In genomic region chr12:49068879-49069506, GRCh38 we compare ENCODE assay signal across 8 cellular contexts. TPM values are rescaled to one million over a fixed set of nuclear protein-coding genes. Genes with fewer than 3 reads are reported as not detected.
DNase-seq lines count a peak whose midpoint lies in the region; ATAC-seq and TF ChIP-seq lines count a peak whose summit lies in the region.

No MANE protein-coding gene starts in this region.

- peaks cover 12% of the 10 kb centered on the region for H3K4me1 ChIP-seq in muscle layer of colon (ENCODE audit: insufficient read depth, low read length)

- no peaks in the 10 kb centered on the region for H3K27me3 ChIP-seq in muscle layer of colon (ENCODE audit: control insufficient read depth in 1 of 2, insufficient read depth in 2 of 2, low read length in 2 of 2)

- H3K9me3 Mint-ChIP-seq in MCF 10A (ENCODE audit: unreplicated experiment) = no peaks in the 10 kb centered on the region

- H3K9me3 ChIP-seq in muscle layer of colon (ENCODE audit: low read length) = no peaks in the 10 kb centered on the region

- H3K4me3 Mint-ChIP-seq in MCF 10A (ENCODE audit: unreplicated experiment) = peak overlapping the region; percentile 83

- CTCF ChIA-PET in MCF 10A (lab: Yijun Ruan, JAX) = interaction anchor here (0.7 to 2.3 kb wide), 9 partner anchors 15 to 166 kb away, joined by 3 to 10 read pairs (median 4); no protein-coding TSS in a partner anchor

- no peaks in the 10 kb centered on the region for H3K36me3 ChIP-seq in muscle layer of colon (ENCODE audit: insufficient read depth, low read length)

- TF ChIP-seq CTCF in AG09309 (IDR thresholded peaks at IDR 0.05; ENCODE audit: control insufficient read depth, insufficient read depth, low read depth, low read length, missing control alignments) (no peak), MCF 10A (IDR thresholded peaks at IDR 0.05; ENCODE audit: unreplicated experiment) (no peak)

- no peaks in the 10 kb centered on the region for H3K36me3 Mint-ChIP-seq in MCF 10A (ENCODE audit: insufficient read depth, unreplicated experiment)

- H3K4me1 Mint-ChIP-seq in MCF 10A (ENCODE audit: insufficient read depth, unreplicated experiment) = peaks cover 21% of the 10 kb centered on the region

- peak overlapping the region; percentile 73 for H3K27ac Mint-ChIP-seq in MCF 10A (ENCODE audit: low read depth, unreplicated experiment)

- intact Hi-C loops in MCF 10A (cut with micrococcal nuclease) = loop anchor here (2.0 to 10.0 kb wide), 2 partner anchors 20 to 196 kb away; partner anchors contain the start of gene TUBA1C

- H3K27me3 Mint-ChIP-seq in MCF 10A (ENCODE audit: insufficient read depth, unreplicated experiment) = no peaks in the 10 kb centered on the region

- POLR2A ChIA-PET in MCF 10A (lab: Yijun Ruan, JAX) = interaction anchor here (1.2 to 2.7 kb wide), 10 partner anchors 9 to 196 kb away, joined by 3 to 30 read pairs (median 8); partner anchors contain the start of genes KMT2D, LMBR1L, TUBA1A and TUBA1B

- H3K4me3 ChIP-seq in AG09309 (ENCODE audit: control insufficient read depth, low read depth, low read length) (peak overlapping the region; percentile 94), muscle layer of colon (ENCODE audit: low read depth in 1 of 2, low read length in 2 of 2) (peak overlapping the region; percentile 85 to 95)

- ATAC-seq in HG03354 (IDR thresholded peaks at IDR 0.05; ENCODE audit: poor library complexity, severe bottlenecking, unreplicated experiment) = peak; percentile 1
- ATAC-seq in HG02571 (IDR thresholded peaks at IDR 0.05; ENCODE audit: unreplicated experiment) = no peak

- BruUV-seq in MCF 10A (replicated peaks; lab: Mats Ljungman, UMichigan) = no TSS peak

- H3K27ac ChIP-seq in muscle layer of colon (ENCODE audit: low read depth, low read length) = no peak overlapping the region

- DNase-seq in AG09309 (ENCODE audit: low read depth) (no peak), MCF 10A (ENCODE audit: unreplicated experiment) (no peak), HT-29 (ENCODE audit: low spot score) (no peak), superior temporal gyrus (ENCODE audit: extremely low spot score) (no peak), mesenteric fat pad (ENCODE audit: low spot score) (no peak)

- H3K9ac ChIP-seq in muscle layer of colon (ENCODE audit: low read length) = peak overlapping the region; percentile 24

RNA-seq across cellular contexts. Expression of gene RHEBL1, which starts 0.8 kb away (rescaled TPM):
- total RNA-seq in MCF 10A (2022) (0.35 and 0.93 TPM in 2 replicates), mesenteric fat pad (0.42 TPM)
- total RNA-seq in HT-29 (2014; rRNA removed; shearing (Covaris generic)) = 1.4 and 1.7 TPM in 2 replicates

RNA-seq across cellular contexts. Expression of gene KMT2D, which starts 8.4 kb away (rescaled TPM):
- total RNA-seq in MCF 10A (2022) (76.9 and 92.5 TPM in 2 replicates), mesenteric fat pad (79.7 TPM)
- total RNA-seq in HT-29 (2014; rRNA removed; shearing (Covaris generic)) = 28.3 and 32.4 TPM in 2 replicates

RNA-seq across cellular contexts. Expression of gene DHH, which starts 25.6 kb away (rescaled TPM):
- total RNA-seq in MCF 10A (2022) (not detected in 2 replicates), mesenteric fat pad (1.5 TPM)
- 0.28 TPM in 1 of 2 replicates, not detected in the other for total RNA-seq in HT-29 (2014; rRNA removed; shearing (Covaris generic))

RNA-seq across cellular contexts. Expression of gene LMBR1L, which starts 41.7 kb away (rescaled TPM):
- 27.8 and 35.7 TPM in 2 replicates for total RNA-seq in MCF 10A (2022)
- total RNA-seq in HT-29 (2014; rRNA removed; shearing (Covaris generic)) = 16.1 and 24.6 TPM in 2 replicates
- 46.1 TPM for total RNA-seq in mesenteric fat pad

RNA-seq across cellular contexts. Expression of gene PRKAG1, which starts 50.4 kb away (rescaled TPM):
- total RNA-seq in MCF 10A (2022) (80.3 and 84.6 TPM in 2 replicates), mesenteric fat pad (61.7 TPM)
- 38.4 and 50.4 TPM in 2 replicates for total RNA-seq in HT-29 (2014; rRNA removed; shearing (Covaris generic))
